26 cellular contexts compared by ENCODE assay signal in the genomic region with DNA sequence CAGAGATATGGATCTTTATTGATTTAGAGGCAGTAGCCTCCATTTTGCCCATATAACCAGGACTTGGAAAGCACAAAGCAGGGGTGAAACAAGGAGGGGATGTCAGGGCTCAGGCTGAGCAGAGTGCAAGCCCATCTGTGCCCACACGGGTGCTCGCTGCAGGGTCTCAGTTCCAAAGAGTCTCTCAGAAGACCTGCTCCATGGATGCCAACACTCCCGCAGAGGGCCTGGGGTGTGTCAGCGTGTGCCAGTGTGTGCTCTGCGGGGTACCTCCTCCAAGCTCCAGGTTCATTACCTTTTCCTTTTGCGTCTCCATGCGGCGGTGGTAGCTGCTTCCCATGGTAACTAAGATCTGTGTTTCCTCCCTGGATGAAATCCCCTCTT.
"Had no signal": no experiment of that assay in that cellular context is flagged by ENCODE, and none has a peak within 500 bp of the region (broad histone marks: within the 10 kb centered on the region; RNA-seq: fewer than 3 reads in every experiment).

No MANE protein-coding gene starts in this region.

- ATAC-seq: activated CD4-positive, CD25-positive, alpha-beta regulatory T cell treated with anti-CD3 and anti-CD28 coated beads, Interleukin-2, amount 50 U/mL, for 24 hours; activated CD8-positive, alpha-beta memory T cell treated with anti-CD3 and anti-CD28 coated beads, Interleukin-2, amount 10 ng/mL, durations not matched to agents 7 days and 5 days; activated CD8-positive, alpha-beta T cell treated with anti-CD3 and anti-CD28 coated beads, Interleukin-2, amount 10 ng/mL, durations not matched to agents 7 days and 5 days; activated T-helper 17 cell treated with anti-CD3 and anti-CD28 coated beads, Interleukin-2, amount 50 U/mL, for 72 hours; esophagus mucosa; T-helper 17 cell had no signal

- H3K4me3 ChIP-seq: coronary artery, dorsolateral prefrontal cortex had no signal

- H3K27ac ChIP-seq: brain microvascular endothelial cell, coronary artery, dorsolateral prefrontal cortex, WERI-Rb-1 had no signal

- DNase-seq: activated B cell treated with CpG ODN at 0.5 μM for 24 hours; activated CD4-positive, alpha-beta memory T cell treated with anti-CD3 and anti-CD28 coated beads for 36 hours; activated CD4-positive, alpha-beta T cell treated with anti-CD3 and anti-CD28 coated beads, Interleukin-2, amount 10 ng/mL, durations not matched to agents 24 days and 14 days; activated CD8-positive, alpha-beta memory T cell treated with anti-CD3 and anti-CD28 coated beads, Interleukin-2, amount 10 ng/mL, durations not matched to agents 7 days and 5 days; activated CD8-positive, alpha-beta memory T cell treated with anti-CD3 and anti-CD28 coated beads, Interleukin-2, amount 50 U/mL, for 4 hours; activated CD8-positive, alpha-beta T cell treated with anti-CD3 and anti-CD28 coated beads, Interleukin-2, amount 10 ng/mL, durations not matched to agents 7 days and 5 days; activated effector memory CD4-positive, alpha-beta T cell treated with Interleukin-2 at 50 U/mL for 16 hours; activated gamma-delta T cell treated with Interleukin-2 at 50 U/mL for 16 hours; activated naive CD4-positive, alpha-beta T cell treated with anti-CD3 and anti-CD28 coated beads, Interleukin-2, amount 50 U/mL, for 16 hours; activated naive CD4-positive, alpha-beta T cell treated with Interleukin-2 at 50 U/mL for 16 hours; activated T-cell treated with anti-CD3 and anti-CD28 coated beads, Interleukin-2, amount 50 U/mL, for 1 hour; amniotic stem cell; anterior cingulate cortex; brain microvascular endothelial cell; dorsolateral prefrontal cortex; effector memory CD4-positive, alpha-beta T cell; endodermal cell; foreskin fibroblast; T-helper 1 cell; T-helper 17 cell; T1000; WERI-Rb-1 had no signal

- H3K27me3 ChIP-seq: brain microvascular endothelial cell, dorsolateral prefrontal cortex had no signal

- H3K36me3 ChIP-seq: brain microvascular endothelial cell had no signal
